In the genomic region with DNA sequence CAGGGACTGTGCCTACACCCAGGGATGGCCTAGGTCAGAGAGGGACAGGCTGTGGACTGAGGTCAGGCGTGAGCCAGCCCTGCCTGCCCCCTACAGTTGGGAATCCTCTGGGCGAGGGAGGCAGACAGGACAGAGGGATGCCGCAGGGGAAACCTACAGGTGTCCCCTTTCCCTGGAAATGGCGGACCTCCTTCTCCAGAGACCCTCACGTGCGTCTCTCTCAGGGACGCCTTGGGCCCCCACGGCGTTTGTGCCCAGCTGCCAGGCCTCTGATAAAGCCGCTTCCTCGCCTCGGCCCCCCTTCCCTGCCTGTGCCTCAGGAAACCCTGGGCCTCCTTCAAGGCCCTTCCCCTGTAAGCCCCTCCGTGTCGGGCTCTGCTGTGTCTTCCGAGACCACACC, we compare ENCODE assay signal across 11 cellular contexts.
DNase-seq lines count a peak whose midpoint lies in the region; ATAC-seq, FAIRE-seq and TF ChIP-seq lines count a peak whose summit lies in the region.
"Had no signal": no experiment of that assay in that cellular context is flagged by ENCODE, and none has a peak within 500 bp of the region (broad histone marks: within the 10 kb centered on the region; RNA-seq: fewer than 3 reads in every experiment).

No MANE protein-coding gene starts in this region.

- TF ChIP-seq POLR2A in esophagus squamous epithelium (IDR thresholded peaks at IDR 0.05), result no peak
- no peak for TF ChIP-seq POLR2A in prostate gland (IDR thresholded peaks at IDR 0.05)

- H3K9me3 ChIP-seq in SK-N-MC (ENCODE audit: low read depth, low read length), result no peaks in the 10 kb centered on the region
- no peaks in the 10 kb centered on the region for H3K9me3 ChIP-seq in esophagus squamous epithelium
- no peaks in the 10 kb centered on the region for H3K9me3 ChIP-seq in prostate gland

- H3K27me3 ChIP-seq in esophagus squamous epithelium (no peaks in the 10 kb centered on the region), prostate gland (replicated peaks; ENCODE audit: insufficient read depth) (no peaks in the 10 kb centered on the region)

- peak overlapping the region; percentile 77 for H3K9ac ChIP-seq in SK-N-MC (ENCODE audit: insufficient read length)

- peak overlapping the region; percentile 27 for H3K4me3 ChIP-seq in AG10803 (ENCODE audit: low read length)
- H3K4me3 ChIP-seq in SK-N-MC, result peak overlapping the region; percentile 60; the same call in 1 of the 2 replicates
- peak overlapping the region in 3 of 4 donors; percentile 44 to 66 (median 47) for H3K4me3 ChIP-seq in esophagus squamous epithelium
- no peak overlapping the region for H3K4me3 ChIP-seq in prostate gland
- H3K4me3 ChIP-seq: PC-9 had no signal

- FAIRE-seq in HTR-8/SVneo (lab: Jason Lieb, UNC), result no peak

- no peak for DNase-seq in AG10803 (ENCODE audit: low read depth)
- no peak for DNase-seq in SK-N-MC (ENCODE audit: low read depth, low spot score)
- DNase-seq in esophagus squamous epithelium (lab: John Stamatoyannopoulos, UW), result no peak
- no peak for DNase-seq in prostate gland (ENCODE audit: low spot score)
- no peak for DNase-seq in GM13977 (ENCODE audit: low spot score)
- no peak for DNase-seq in HTR-8/SVneo (ENCODE audit: insufficient read length, low spot score)
- DNase-seq: DMS79, NCI-H1092 treated with DMSO at 0.1 percent for 48 hours, PC-9 had no signal

- H3K4me1 ChIP-seq in esophagus squamous epithelium (peaks cover 18 to 43% (median 18%) of the 10 kb centered on the region in 3 donors), prostate gland (replicated peaks) (peaks cover 11% of the 10 kb centered on the region)

- in situ Hi-C loops in GM13977 (cut with MboI; ENCODE audit: low pct_unique_long_range_greater_than_20kb, low sequenced_read_pairs, unreplicated experiment), result no loop called here

- H3K36me3 ChIP-seq in SK-N-MC (ENCODE audit: insufficient read depth, low read length), result no peaks in the 10 kb centered on the region
- no peaks in the 10 kb centered on the region for H3K36me3 ChIP-seq in esophagus squamous epithelium
- no peaks in the 10 kb centered on the region for H3K36me3 ChIP-seq in prostate gland

- intact Hi-C loops in esophagus squamous epithelium (cut with DNase I) (loop anchor here (10.0 kb wide), 1 partner anchor 279 kb away; no protein-coding TSS in a partner anchor), prostate gland (cut with DNase I) (loop anchor here (5.0 kb wide), 2 partner anchors 187 to 227 kb away; a partner anchor contains a TSS)

- ATAC-seq in GM18520 (IDR thresholded peaks at IDR 0.05; ENCODE audit: unreplicated experiment), result no peak
- no peak for ATAC-seq in GM18868 (IDR thresholded peaks at IDR 0.05; ENCODE audit: unreplicated experiment)

- H3K27ac ChIP-seq in SK-N-MC (peak overlapping the region; percentile 100), esophagus squamous epithelium (peak overlapping the region; percentile 69 to 95 (median 85)), prostate gland (peak overlapping the region; percentile 78 to 80)
- H3K27ac ChIP-seq: PC-9 had no signal

- 87% methylated on average over 7 of the region's 15 CpGs; no CpG with 5 or more reads in 1 of the 2 donors for WGBS in esophagus squamous epithelium, 2 donors
- 78% methylated on average over 15 of the region's 15 CpGs for WGBS in prostate gland

- TF ChIP-seq CTCF in AG10803 (conservative IDR thresholded peaks at IDR 0.05; ENCODE audit: low read length) (no peak), esophagus squamous epithelium (IDR thresholded peaks at IDR 0.05) (no peak), prostate gland (IDR thresholded peaks at IDR 0.05) (no peak), GM13977 (IDR thresholded peaks at IDR 0.05; ENCODE audit: extremely low read depth, insufficient read depth, missing control alignments) (no peak)

Comparison
In these comparisons a context has a peak if more than half of its experiments do, and no peak if none do; other contexts are left out.
1. H3K4me3 ChIP-seq: peak in AG10803 (single experiment), SK-N-MC (single experiment) and esophagus squamous epithelium (3 of 4); none in prostate gland (0 of 2).
2. Peak in every context shown above with its lines, with median percentiles within 50 percentile points of each other: H3K27ac ChIP-seq.